ENCODE assay signal across 8 cellular contexts in the genomic region with DNA sequence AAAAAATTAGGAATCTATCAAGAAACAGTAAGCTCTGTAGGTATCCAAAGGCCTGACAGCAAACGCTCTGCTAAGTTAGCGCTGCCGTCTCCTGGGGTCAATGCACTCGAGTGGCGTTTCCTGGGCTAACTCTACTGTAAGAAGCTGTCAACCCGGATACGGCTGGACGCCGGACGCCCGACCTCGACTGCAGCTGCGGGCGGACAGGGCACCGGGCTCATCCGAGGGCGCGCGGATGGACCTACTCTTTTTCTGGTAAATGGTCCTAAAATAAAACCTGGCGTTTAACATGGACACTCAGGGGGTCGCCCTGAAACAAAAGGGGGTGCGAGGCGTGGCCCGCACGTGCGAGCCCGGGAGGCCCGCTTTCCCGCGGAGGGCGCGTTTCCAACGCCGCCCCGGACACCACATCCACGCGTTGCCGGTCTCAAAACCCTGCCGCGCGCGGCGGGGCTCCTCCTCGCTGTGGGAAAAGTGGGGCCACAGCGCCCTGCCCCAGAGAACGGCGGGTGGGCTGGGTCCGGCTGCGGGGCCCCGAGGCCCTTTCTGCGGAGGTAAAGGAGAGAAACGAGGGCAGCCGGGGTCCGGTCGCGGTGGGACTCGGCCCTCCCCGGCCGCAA. TPM values are rescaled to one million over a fixed set of nuclear protein-coding genes. Genes with fewer than 3 reads are reported as not detected.
DNase-seq lines count a peak whose midpoint lies in the region; ATAC-seq and TF ChIP-seq lines count a peak whose summit lies in the region.

No MANE protein-coding gene starts in this region.

- no TSS peak for BruUV-seq in OCI-LY7 (replicated peaks; lab: Mats Ljungman, UMichigan)

- POLR2A ChIA-PET in AG04450 (lab: Yijun Ruan, JAX) (interaction anchor here (0.6 to 3.2 kb wide), 8 partner anchors 19 to 300 kb away, joined by 3 to 31 read pairs (median 4); a partner anchor contains a TSS), OCI-LY7 (lab: Charles Lee) (interaction anchor here (0.7 to 3.5 kb wide), 6 partner anchors 14 to 66 kb away, joined by 3 to 48 read pairs (median 6); a partner anchor contains a TSS)

- H3K9me2 ChIP-seq in OCI-LY7 (ENCODE audit: insufficient read depth, low read length): no peaks in the 10 kb centered on the region

- H3K27ac ChIP-seq in AG04450 (ENCODE audit: low read depth, low read length): peak overlapping the region; percentile 71
- peak overlapping the region; percentile 88 for H3K27ac ChIP-seq in OCI-LY7 (ENCODE audit: low read depth, low read length, poor library complexity, severe bottlenecking)
- peak overlapping the region; percentile 83 for H3K27ac ChIP-seq in right cardiac atrium (ENCODE audit: low read length)

- intact Hi-C loops in OCI-LY7 (cut with micrococcal nuclease; ENCODE audit: unreplicated experiment): loop anchor here (1.0 to 2.0 kb wide), 3 partner anchors 27 to 96 kb away; a partner anchor contains a TSS
- intact Hi-C loops in right cardiac atrium (cut with DNase I): loop anchor here in 2 of 4 donors (5.0 kb wide), 2 partner anchors 62 to 97 kb away; a partner anchor contains a TSS
- intact Hi-C loops in sciatic nerve (cut with DNase I): no loop called here

- peaks cover 90% of the 10 kb centered on the region for H3K79me2 ChIP-seq in OCI-LY7 (ENCODE audit: insufficient read depth, low read depth, low read length)

- DNase-seq in AG04450 (ENCODE audit: low read depth, low spot score) (no peak), OCI-LY7 (ENCODE audit: low spot score) (peak; percentile 67), adipocyte (ENCODE audit: low read depth) (peak; percentile 71), right cardiac atrium (peak; percentile 46 to 76 (median 69)), sciatic nerve (ENCODE audit: low spot score) (peak; percentile 70), T1000 (lab: John Stamatoyannopoulos, UW) (no peak), putamen (ENCODE audit: low spot score) (no peak)

- H4K20me1 ChIP-seq in OCI-LY7 (ENCODE audit: insufficient read depth, low read length): peaks cover 52% of the 10 kb centered on the region

- H3K4me3 ChIP-seq in AG04450 (ENCODE audit: low read depth, low read length) (peak overlapping the region; percentile 98), OCI-LY7 (ENCODE audit: low read depth, low read length, poor library complexity, severe bottlenecking) (peak overlapping the region; percentile 99), adipocyte (ENCODE audit: low read length) (peak overlapping the region; percentile 95), right cardiac atrium (ENCODE audit: low read length) (peak overlapping the region; percentile 87)

- H3K27me3 ChIP-seq in AG04450 (ENCODE audit: control insufficient read depth, insufficient read depth, low read length) (no peaks in the 10 kb centered on the region), adipocyte (replicated peaks; ENCODE audit: control insufficient read depth, insufficient read depth, low read length) (no peaks in the 10 kb centered on the region), right cardiac atrium (ENCODE audit: control insufficient read depth, insufficient read depth) (no peaks in the 10 kb centered on the region)

- peak overlapping the region; percentile 98 for H3K4me2 ChIP-seq in OCI-LY7 (ENCODE audit: low read length)

- H3K36me3 ChIP-seq in OCI-LY7 (ENCODE audit: insufficient read depth, low read length): peaks cover 86% of the 10 kb centered on the region
- H3K36me3 ChIP-seq in adipocyte (ENCODE audit: control insufficient read depth, insufficient read depth, low read length, severe bottlenecking): peaks cover 50% of the 10 kb centered on the region

- H3K4me1 ChIP-seq in OCI-LY7 (ENCODE audit: insufficient read depth, low read length, poor library complexity, severe bottlenecking): peaks cover 55% of the 10 kb centered on the region
- H3K4me1 ChIP-seq in adipocyte (ENCODE audit: control insufficient read depth, insufficient read depth, low read length): peaks cover 44% of the 10 kb centered on the region
- peaks cover 8% of the 10 kb centered on the region for H3K4me1 ChIP-seq in right cardiac atrium (ENCODE audit: control insufficient read depth, insufficient read depth, low read length)

- ATAC-seq in GM21360 (IDR thresholded peaks at IDR 0.05; ENCODE audit: unreplicated experiment) (peak; percentile 1), right cardiac atrium (peak in 1 of 2 donors; percentile 18), sciatic nerve (no peak)

- WGBS in right cardiac atrium: under 1% methylated on average over 59 of the region's 59 CpGs

- peaks cover 4% of the 10 kb centered on the region; the same call in 1 of the 2 replicates for H3K9me3 ChIP-seq in AG04450 (ENCODE audit: control insufficient read depth, insufficient read depth, low read length)
- H3K9me3 ChIP-seq in OCI-LY7 (ENCODE audit: low read length): no peaks in the 10 kb centered on the region
- H3K9me3 ChIP-seq in adipocyte (ENCODE audit: control insufficient read depth, low read length): no peaks in the 10 kb centered on the region
- no peaks in the 10 kb centered on the region for H3K9me3 ChIP-seq in right cardiac atrium (ENCODE audit: control insufficient read depth, low read length)

- no peak for TF ChIP-seq CTCF in AG04450 (IDR thresholded peaks at IDR 0.05; ENCODE audit: low read depth, low read length)
- no peak for TF ChIP-seq CTCF in OCI-LY7 (conservative IDR thresholded peaks at IDR 0.05; ENCODE audit: low read length)

- peak overlapping the region; percentile 96 for H3K9ac ChIP-seq in adipocyte (ENCODE audit: low read length)

- CTCF ChIA-PET in AG04450 (lab: Charles Lee) (interaction anchor here (1.1 kb wide), 1 partner anchor 98 kb away, joined by 7 read pairs; no protein-coding TSS in a partner anchor), OCI-LY7 (lab: Charles Lee; ENCODE audit: unreplicated experiment) (interaction anchor here (0.6 kb wide), 1 partner anchor 70 kb away, joined by 3 read pairs; no protein-coding TSS in a partner anchor)

- no peak overlapping the region for H2AFZ ChIP-seq in OCI-LY7 (ENCODE audit: low read length)

RNA-seq across cellular contexts. Expression of a gene that starts 0.5 kb away (rescaled TPM):
- 132 and 182 TPM in 2 replicates for polyA plus RNA-seq in AG04450 (2011; rRNA removed)
- polyA minus RNA-seq in AG04450 (2011; rRNA and poly(A)+ RNA removed): 135 and 171 TPM in 2 replicates
- total RNA-seq in OCI-LY7 (2014; rRNA removed; shearing (Covaris generic)): 319 and 321 TPM in 2 replicates
- 340 and 386 TPM in 2 replicates for total RNA-seq in OCI-LY7 (2022)
- total RNA-seq in right cardiac atrium: 100 to 1,000 TPM; 134 to 161 (median 145) TPM
- 123 TPM for polyA plus RNA-seq in right cardiac atrium
- 107 TPM for total RNA-seq in sciatic nerve

RNA-seq across cellular contexts. Expression of a gene that starts 1.4 kb away (rescaled TPM):
- polyA plus RNA-seq in AG04450 (2011; rRNA removed) (80.4 and 96.7 TPM in 2 replicates), right cardiac atrium (107 TPM)
- 26.6 and 31.1 TPM in 2 replicates for polyA minus RNA-seq in AG04450 (2011; rRNA and poly(A)+ RNA removed)
- total RNA-seq in OCI-LY7 (2014; rRNA removed; shearing (Covaris generic)): 128 and 147 TPM in 2 replicates
- total RNA-seq in OCI-LY7 (2022) (102 and 117 TPM in 2 replicates), right cardiac atrium (10 to 100 TPM; 56.7 to 67.7 (median 63.5) TPM), sciatic nerve (36.5 TPM)

RNA-seq across cellular contexts. Expression of a gene that starts 11.2 kb away (rescaled TPM):
- 0.11 and 0.19 TPM in 2 replicates for polyA plus RNA-seq in AG04450 (2011; rRNA removed)
- 0.32 TPM in 1 of 2 replicates, not detected in the other for polyA minus RNA-seq in AG04450 (2011; rRNA and poly(A)+ RNA removed)
- total RNA-seq in OCI-LY7 (2014; rRNA removed; shearing (Covaris generic)): not detected in 2 replicates
- not detected in 2 replicates for total RNA-seq in OCI-LY7 (2022)
- under 1 TPM in 2 of 4 donors, not detected in 2; 0.24 to 0.31 TPM for total RNA-seq in right cardiac atrium
- 0.43 TPM for polyA plus RNA-seq in right cardiac atrium
- total RNA-seq in sciatic nerve: not detected

RNA-seq across cellular contexts. Expression of a gene that starts 27.0 kb away (rescaled TPM):
- 36.9 and 39.9 TPM in 2 replicates for polyA plus RNA-seq in AG04450 (2011; rRNA removed)
- polyA minus RNA-seq in AG04450 (2011; rRNA and poly(A)+ RNA removed): 18.5 and 30.1 TPM in 2 replicates
- total RNA-seq in OCI-LY7 (2014; rRNA removed; shearing (Covaris generic)): 39.4 and 42.4 TPM in 2 replicates
- total RNA-seq in OCI-LY7 (2022): 90.1 and 110 TPM in 2 replicates
- 1 to 10 TPM; 4.7 to 7.9 (median 5.1) TPM for total RNA-seq in right cardiac atrium
- 6.0 TPM for polyA plus RNA-seq in right cardiac atrium
- total RNA-seq in sciatic nerve: 55.3 TPM

Comparison
In these comparisons a context has a peak if more than half of its experiments do, and no peak if none do; other contexts are left out.
1. DNase-seq: peak in OCI-LY7 (single experiment), adipocyte (single experiment), right cardiac atrium (3 of 3) and sciatic nerve (single experiment); none in AG04450 (single experiment), T1000 (single experiment) and putamen (single experiment).
2. Peak in every context shown above with its lines, with median percentiles within 50 percentile points of each other: H3K27ac ChIP-seq and H3K4me3 ChIP-seq.